ENCODE assay signal across 1 cellular context in genomic region chr19:4916292-4917082, GRCh38.
TF ChIP-seq lines count a peak whose summit lies in the region.

No MANE protein-coding gene starts in this region.

TF ChIP-seq in GM12878, 131 proteins besides CTCF, POLR2A, EP300 and RAD21 (continued from another document and continues in another):
- TF ChIP-seq ZBTB4 (CRISPR knock-in tag; IDR thresholded peaks at IDR 0.05), result no peak
- no peak for TF ChIP-seq NRF1 (conservative IDR thresholded peaks at IDR 0.05; ENCODE audit: low read depth, low read length)
- peak in 1 of 2 experiments; percentile 67; a peak in 2 of 4 replicates for TF ChIP-seq ETV6 (conservative IDR thresholded peaks at IDR 0.05 in 1 of 2, IDR thresholded peaks at IDR 0.05 in 1 of 2; ENCODE audit: borderline replicate concordance in 1 of 2, low read depth in 1 of 2)
- TF ChIP-seq ZNF687 (IDR thresholded peaks at IDR 0.05), result peak; percentile 52
- no peak for TF ChIP-seq MTA2 (IDR thresholded peaks at IDR 0.05; ENCODE audit: low read depth)
- TF ChIP-seq POLR2AphosphoS5 (IDR thresholded peaks at IDR 0.05; ENCODE audit: low read length), result 0 out of 2 replicates have a peak, but pooled peaks have one; percentile 50
- TF ChIP-seq ASH2L (IDR thresholded peaks at IDR 0.05; ENCODE audit: borderline replicate concordance, low read depth), result no peak
- TF ChIP-seq, protein P1, sequence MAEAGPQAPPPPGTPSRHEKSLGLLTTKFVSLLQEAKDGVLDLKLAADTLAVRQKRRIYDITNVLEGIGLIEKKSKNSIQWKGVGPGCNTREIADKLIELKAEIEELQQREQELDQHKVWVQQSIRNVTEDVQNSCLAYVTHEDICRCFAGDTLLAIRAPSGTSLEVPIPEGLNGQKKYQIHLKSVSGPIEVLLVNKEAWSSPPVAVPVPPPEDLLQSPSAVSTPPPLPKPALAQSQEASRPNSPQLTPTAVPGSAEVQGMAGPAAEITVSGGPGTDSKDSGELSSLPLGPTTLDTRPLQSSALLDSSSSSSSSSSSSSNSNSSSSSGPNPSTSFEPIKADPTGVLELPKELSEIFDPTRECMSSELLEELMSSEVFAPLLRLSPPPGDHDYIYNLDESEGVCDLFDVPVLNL (IDR thresholded peaks at IDR 0.05; ENCODE audit: low read depth, low read length), result no peak
- TF ChIP-seq EED (IDR thresholded peaks at IDR 0.05; ENCODE audit: low read depth), result peak; percentile 34; the same call in 1 of the 2 replicates
- no peak for TF ChIP-seq IRF3 (IDR thresholded peaks at IDR 0.05)
- TF ChIP-seq ZNF217 (IDR thresholded peaks at IDR 0.05), result no peak
- TF ChIP-seq PBX3 (IDR thresholded peaks at IDR 0.05; ENCODE audit: insufficient replicate concordance, low read depth, low read length), result no peak
- peak; percentile 71 for TF ChIP-seq NR2C1 (IDR thresholded peaks at IDR 0.05)
- TF ChIP-seq, protein P2, sequence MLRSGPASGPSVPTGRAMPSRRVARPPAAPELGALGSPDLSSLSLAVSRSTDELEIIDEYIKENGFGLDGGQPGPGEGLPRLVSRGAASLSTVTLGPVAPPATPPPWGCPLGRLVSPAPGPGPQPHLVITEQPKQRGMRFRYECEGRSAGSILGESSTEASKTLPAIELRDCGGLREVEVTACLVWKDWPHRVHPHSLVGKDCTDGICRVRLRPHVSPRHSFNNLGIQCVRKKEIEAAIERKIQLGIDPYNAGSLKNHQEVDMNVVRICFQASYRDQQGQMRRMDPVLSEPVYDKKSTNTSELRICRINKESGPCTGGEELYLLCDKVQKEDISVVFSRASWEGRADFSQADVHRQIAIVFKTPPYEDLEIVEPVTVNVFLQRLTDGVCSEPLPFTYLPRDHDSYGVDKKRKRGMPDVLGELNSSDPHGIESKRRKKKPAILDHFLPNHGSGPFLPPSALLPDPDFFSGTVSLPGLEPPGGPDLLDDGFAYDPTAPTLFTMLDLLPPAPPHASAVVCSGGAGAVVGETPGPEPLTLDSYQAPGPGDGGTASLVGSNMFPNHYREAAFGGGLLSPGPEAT (IDR thresholded peaks at IDR 0.05; ENCODE audit: low read depth), result no peak
- no peak for TF ChIP-seq TCF12 (IDR thresholded peaks at IDR 0.05; ENCODE audit: low read depth, low read length)
- no peak for TF ChIP-seq CHD4 (IDR thresholded peaks at IDR 0.05)
- no peak for TF ChIP-seq HDAC6 (IDR thresholded peaks at IDR 0.05; ENCODE audit: unreplicated experiment)
- no peak for TF ChIP-seq NFXL1 (IDR thresholded peaks at IDR 0.05; ENCODE audit: borderline replicate concordance)
- no peak for TF ChIP-seq RAD51 (IDR thresholded peaks at IDR 0.05)
- TF ChIP-seq, protein P3, sequence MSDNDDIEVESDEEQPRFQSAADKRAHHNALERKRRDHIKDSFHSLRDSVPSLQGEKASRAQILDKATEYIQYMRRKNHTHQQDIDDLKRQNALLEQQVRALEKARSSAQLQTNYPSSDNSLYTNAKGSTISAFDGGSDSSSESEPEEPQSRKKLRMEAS (IDR thresholded peaks at IDR 0.05; ENCODE audit: low read depth, low read length), result no peak
- TF ChIP-seq NFYA (IDR thresholded peaks at IDR 0.05; ENCODE audit: borderline replicate concordance, low read depth, low read length), result no peak
- no peak for TF ChIP-seq ZBTB11 (CRISPR knock-in tag; IDR thresholded peaks at IDR 0.05)
- no peak for TF ChIP-seq SP1 (IDR thresholded peaks at IDR 0.05; ENCODE audit: low read depth, low read length)
- TF ChIP-seq SREBF2 (IDR thresholded peaks at IDR 0.05; ENCODE audit: low read length), result no peak
- peak; percentile 38; the same call in 1 of the 2 replicates for TF ChIP-seq TAF1 (IDR thresholded peaks at IDR 0.05; ENCODE audit: borderline replicate concordance, low read depth, low read length)
- TF ChIP-seq GATAD2B (conservative IDR thresholded peaks at IDR 0.05; ENCODE audit: low read depth), result no peak
- TF ChIP-seq TCF3 (IDR thresholded peaks at IDR 0.05; ENCODE audit: borderline replicate concordance, insufficient read depth, low read depth, low read length), result no peak
- TF ChIP-seq SMAD1 (IDR thresholded peaks at IDR 0.05; ENCODE audit: low read depth, partially characterized antibody), result no peak
- TF ChIP-seq SIN3A (IDR thresholded peaks at IDR 0.05; ENCODE audit: low read depth, low read length), result no peak
- TF ChIP-seq JUNB (IDR thresholded peaks at IDR 0.05), result no peak
- TF ChIP-seq RB1 (IDR thresholded peaks at IDR 0.05; ENCODE audit: borderline replicate concordance), result no peak
- TF ChIP-seq EGR1 (IDR thresholded peaks at IDR 0.05; ENCODE audit: borderline replicate concordance in 1 of 2, low read depth in 2 of 2, low read length in 2 of 2), result no peak
- no peak for TF ChIP-seq MXI1 (IDR thresholded peaks at IDR 0.05; ENCODE audit: low read depth, low read length)
- no peak for TF ChIP-seq BCL3 (IDR thresholded peaks at IDR 0.05; ENCODE audit: borderline replicate concordance, insufficient read depth, low read depth, low read length, poor library complexity, severe bottlenecking)
- no peak for TF ChIP-seq E2F8 (IDR thresholded peaks at IDR 0.05; ENCODE audit: low read depth, partially characterized antibody)
- no peak for TF ChIP-seq RELA (IDR thresholded peaks at IDR 0.05; ENCODE audit: borderline replicate concordance, partially characterized antibody)
- no peak for TF ChIP-seq BCL11A (IDR thresholded peaks at IDR 0.05; ENCODE audit: low read depth, low read length)
- no peak for TF ChIP-seq SRF (IDR thresholded peaks at IDR 0.05; ENCODE audit: low read depth in 2 of 2, low read length in 2 of 2)
